28 cellular contexts compared by ENCODE assay signal in the genomic region with DNA sequence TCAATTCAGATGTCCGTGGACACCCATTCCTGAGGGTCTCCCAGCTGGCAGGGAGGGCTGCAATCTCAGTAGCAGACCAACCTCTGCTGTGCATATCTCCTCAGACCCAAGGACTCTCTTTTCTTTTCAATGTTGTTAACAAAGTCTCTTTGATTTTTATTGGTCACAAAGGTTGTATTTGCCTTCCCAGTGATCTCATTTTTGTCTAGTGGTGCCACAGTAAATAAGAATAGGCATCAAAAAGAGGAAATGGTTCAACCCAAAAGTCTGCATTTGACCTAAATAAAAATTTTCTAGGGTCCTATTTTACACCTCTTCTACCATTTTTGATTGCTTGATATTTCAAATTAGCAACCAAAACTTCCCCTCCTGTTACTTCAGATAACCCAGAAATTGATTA.
"Had no signal": no experiment of that assay in that cellular context is flagged by ENCODE, and none has a peak within 500 bp of the region (broad histone marks: within the 10 kb centered on the region; RNA-seq: fewer than 3 reads in every experiment).

No MANE protein-coding gene starts in this region.

- H3K4me3 ChIP-seq: neural progenitor cell, ovary, psoas muscle, skin epidermis, smooth muscle cell, spleen, suprapubic skin, testis, tibial artery, transverse colon, upper lobe of right lung, uterus had no signal

- DNase-seq: natural killer cell; occipital lobe; ovary; posterior cingulate gyrus; psoas muscle; right cardiac atrium; spleen; stimulated activated CD4-positive, alpha-beta T cell treated with anti-CD3 and anti-CD28 coated beads, Interleukin-12 subunit alpha, Interleukin-12 subunit beta, amount 100 ng/mL, for 4 hours; stimulated activated CD4-positive, alpha-beta T cell treated with anti-CD3 and anti-CD28 coated beads, Interleukin-1b, Interleukin-23, amount 100 ng/mL, for 48 hours; stimulated activated CD4-positive, alpha-beta T cell treated with anti-CD3 and anti-CD28 coated beads, Interleukin-4, amount 100 ng/mL, for 1 hour; stimulated activated CD4-positive, alpha-beta T cell treated with anti-CD3 and anti-CD28 coated beads, Interleukin-4, amount 100 ng/mL, for 4 hours; stimulated activated CD8-positive, alpha-beta memory T cell treated with anti-CD3 and anti-CD28 coated beads, Interleukin-4, amount 100 ng/mL, for 48 hours; stimulated activated naive CD4-positive, alpha-beta T cell; stimulated activated naive CD8-positive, alpha-beta T cell treated with anti-CD3 and anti-CD28 coated beads, Interleukin-15, amount 100 ng/mL, for 72 hours; stimulated activated naive CD8-positive, alpha-beta T cell treated with anti-CD3 and anti-CD28 coated beads, Interleukin-15, Interleukin-2, amounts not matched to agents 100 U/mL and 50 U/mL, for 24 hours; substantia nigra; testis; tibial artery; transverse colon; upper lobe of right lung; uterus had no signal

- H3K36me3 ChIP-seq: neural progenitor cell, ovary, tibial artery, transverse colon, upper lobe of right lung, uterus had no signal

- H3K27ac ChIP-seq: neural progenitor cell, ovary, parathyroid adenoma, psoas muscle, skin epidermis, spleen, suprapubic skin, testis, tibial artery, upper lobe of right lung, uterus had no signal

- ATAC-seq: natural killer cell; psoas muscle; right cardiac atrium; sciatic nerve; stimulated activated memory B cell treated with anti-CD40 and anti-IgM and Interleukin-4, amounts not matched to agents 10 μg/mL and 1 μg/mL and 100 μg/mL, for 72 hours; stimulated activated naive CD8-positive, alpha-beta T cell treated with anti-CD3 and anti-CD28 coated beads, Interleukin-15, amount 100 ng/mL, for 72 hours; stimulated activated naive CD8-positive, alpha-beta T cell treated with anti-CD3 and anti-CD28 coated beads, Interleukin-15, Interleukin-2, amounts not matched to agents 100 U/mL and 50 U/mL, for 24 hours; upper lobe of right lung had no signal

- H3K4me1 ChIP-seq: neural progenitor cell, parathyroid adenoma, psoas muscle, spleen, suprapubic skin, testis, upper lobe of right lung had no signal

- H3K9me3 ChIP-seq: ovary, psoas muscle, spleen, suprapubic skin, testis, tibial artery, transverse colon, upper lobe of right lung, uterus had no signal

- H3K27me3 ChIP-seq: neural progenitor cell, ovary, spleen, suprapubic skin, testis, tibial artery, transverse colon, upper lobe of right lung, uterus had no signal
